In the genomic region with DNA sequence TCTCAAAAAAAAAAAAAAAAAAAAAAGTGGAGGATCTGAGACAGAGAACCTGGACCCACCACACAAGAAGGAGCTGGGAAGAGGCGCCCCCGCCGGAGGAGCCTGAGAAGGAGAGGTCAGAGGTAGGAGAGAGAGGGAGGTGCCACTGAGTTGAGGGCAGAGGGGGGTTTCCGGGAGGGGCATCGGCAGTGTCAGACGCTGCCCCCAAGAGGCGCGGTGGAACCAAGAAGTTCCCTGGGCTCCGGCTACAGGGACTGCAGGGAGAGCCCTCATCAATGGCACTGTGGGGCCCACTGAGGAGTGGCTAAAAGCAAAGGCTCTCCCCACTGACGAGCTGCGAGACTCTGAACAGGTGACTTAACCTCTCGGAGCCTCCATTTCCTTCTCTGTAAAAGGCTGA, we compare ENCODE assay signal across 11 cellular contexts. TPM values are rescaled to one million over a fixed set of nuclear protein-coding genes. Genes with fewer than 3 reads are reported as not detected.
DNase-seq lines count a peak whose midpoint lies in the region; ATAC-seq and TF ChIP-seq lines count a peak whose summit lies in the region.
"Had no signal": no experiment of that assay in that cellular context is flagged by ENCODE, and none has a peak within 500 bp of the region (broad histone marks: within the 10 kb centered on the region; RNA-seq: fewer than 3 reads in every experiment).

No MANE protein-coding gene starts in this region.

- H2AFZ ChIP-seq in GM23338 = peak overlapping the region; percentile 92

- no peaks in the 10 kb centered on the region for H4K20me1 ChIP-seq in GM23338 (replicated peaks; ENCODE audit: insufficient read depth)

- intact Hi-C loops in activated CD4-positive, alpha-beta T cell treated with anti-CD3 and anti-CD28 coated beads for 36 hours (cut with DNase I, micrococcal nuclease) = loop anchor here in 1 of 2 experiments (10.0 kb wide), 1 partner anchor 666 kb away; no protein-coding TSS in a partner anchor

- H3K36me3 Mint-ChIP-seq in GM23338 (ENCODE audit: low read depth) = no peaks in the 10 kb centered on the region
- no peaks in the 10 kb centered on the region for H3K36me3 Mint-ChIP-seq in activated CD4-positive, alpha-beta T cell treated with anti-CD3 and anti-CD28 coated beads for 36 hours (ENCODE audit: low read depth)

- no peaks in the 10 kb centered on the region for H3K79me2 ChIP-seq in GM23338 (replicated peaks; ENCODE audit: insufficient read depth)

- POLR2A ChIA-PET in activated CD4-positive, alpha-beta T cell treated with anti-CD3 and anti-CD28 coated beads for 36 hours (lab: Charles Lee) = no interaction called here

- no peaks in the 10 kb centered on the region for H3K36me3 ChIP-seq in GM23338 (ENCODE audit: insufficient read depth)
- H3K36me3 ChIP-seq in duodenal mucosa (ENCODE audit: control insufficient read depth in 1 of 2, insufficient read depth in 2 of 2, low read length in 2 of 2) = no peaks in the 10 kb centered on the region

- H3K27me3 ChIP-seq in GM23338 (ENCODE audit: insufficient read depth) (no peaks in the 10 kb centered on the region), duodenal mucosa (ENCODE audit: control insufficient read depth in 1 of 2, insufficient read depth in 2 of 2, low read length in 2 of 2) (peaks cover 0 to 4% of the 10 kb centered on the region in 2 donors)

- H3K9me2 ChIP-seq in GM23338 (ENCODE audit: insufficient read depth) = no peaks in the 10 kb centered on the region

- no peaks in the 10 kb centered on the region; the same call in 1 of the 2 replicates for H3K4me1 ChIP-seq in GM23338 (ENCODE audit: insufficient read depth)
- no peaks in the 10 kb centered on the region for H3K4me1 ChIP-seq in duodenal mucosa (ENCODE audit: control insufficient read depth in 1 of 2, insufficient read depth in 2 of 2, low read length in 2 of 2)

- H3K9ac ChIP-seq in duodenal mucosa (ENCODE audit: low read depth in 1 of 2, low read length in 2 of 2) = no peak overlapping the region

- peaks cover 16% of the 10 kb centered on the region for H3K27me3 Mint-ChIP-seq in GM23338 (ENCODE audit: insufficient read depth, low read depth, poor library complexity)
- peaks cover 3% of the 10 kb centered on the region for H3K27me3 Mint-ChIP-seq in activated CD4-positive, alpha-beta T cell treated with anti-CD3 and anti-CD28 coated beads for 36 hours

- H3K9me3 ChIP-seq in duodenal mucosa (ENCODE audit: control insufficient read depth in 1 of 2, low read length in 2 of 2) = no peaks in the 10 kb centered on the region

- H3K4me3 ChIP-seq in GM23338 = no peak overlapping the region
- H3K4me3 ChIP-seq in duodenal mucosa (ENCODE audit: low read depth in 1 of 2, low read length in 2 of 2) = peak overlapping the region; percentile 32 to 43

- H3K4me1 Mint-ChIP-seq in GM23338 = peaks cover 12% of the 10 kb centered on the region
- peaks cover 3% of the 10 kb centered on the region for H3K4me1 Mint-ChIP-seq in activated CD4-positive, alpha-beta T cell treated with anti-CD3 and anti-CD28 coated beads for 36 hours

- H3K27ac ChIP-seq in GM23338 (ENCODE audit: low read depth) (no peak overlapping the region), duodenal mucosa (ENCODE audit: low read depth, low read length) (no peak overlapping the region)

- H3K27ac Mint-ChIP-seq in GM23338 = no peak overlapping the region
- H3K27ac Mint-ChIP-seq in activated CD4-positive, alpha-beta T cell treated with anti-CD3 and anti-CD28 coated beads for 36 hours = no peak overlapping the region

- peak; percentile 43 to 68 for TF ChIP-seq CTCF in GM23338 (conservative IDR thresholded peaks at IDR 0.05; ENCODE audit: low read depth in 2 of 2)

- H3K4me2 ChIP-seq in GM23338 = no peak overlapping the region

- CTCF ChIA-PET in activated CD4-positive, alpha-beta T cell treated with anti-CD3 and anti-CD28 coated beads for 36 hours (lab: Charles Lee) = no interaction called here

- no peak overlapping the region for H3K4me3 Mint-ChIP-seq in GM23338
- H3K4me3 Mint-ChIP-seq in activated CD4-positive, alpha-beta T cell treated with anti-CD3 and anti-CD28 coated beads for 36 hours = peak overlapping the region; percentile 15

- ATAC-seq in GM23338 (peak; percentile 75), HG03565 (IDR thresholded peaks at IDR 0.05; ENCODE audit: unreplicated experiment) (no peak)
- peak; percentile 42 for ATAC-seq in activated CD4-positive, alpha-beta T cell treated with anti-CD3 and anti-CD28 coated beads for 36 hours
- ATAC-seq: sciatic nerve had no signal

- H3F3A ChIP-seq in GM23338 (replicated peaks; ENCODE audit: low read depth) = 0 out of 2 replicates have a peak, but pooled peaks cover 2% of the 10 kb centered on the region

- no peaks in the 10 kb centered on the region for H3K9me3 Mint-ChIP-seq in GM23338
- no peaks in the 10 kb centered on the region for H3K9me3 Mint-ChIP-seq in activated CD4-positive, alpha-beta T cell treated with anti-CD3 and anti-CD28 coated beads for 36 hours (ENCODE audit: low read depth)

- DNase-seq in GM23338 (ENCODE audit: low spot score) (peak; percentile 70), AG20443 (ENCODE audit: low spot score) (no peak), NCI-H1105 (lab: John Stamatoyannopoulos, UW) (no peak), NCI-H2196 treated with DMSO at 0.1 percent for 48 hours (lab: John Stamatoyannopoulos, UW; ENCODE audit: unreplicated experiment) (no peak)
- peak; percentile 49 for DNase-seq in activated CD4-positive, alpha-beta T cell treated with anti-CD3 and anti-CD28 coated beads for 36 hours
- DNase-seq in stimulated activated CD8-positive, alpha-beta memory T cell treated with anti-CD3 and anti-CD28 coated beads, Interleukin-15, amount 100 ng/mL, for 1 hour (ENCODE audit: low read depth) = peak; percentile 29
- DNase-seq: NCI-H526 treated with DMSO at 0.1 percent for 48 hours had no signal

TF ChIP-seq in GM23338, 12 proteins besides CTCF, POLR2A, EP300 and RAD21 (continues in another document):
- TF ChIP-seq ZNF331 (CRISPR knock-in tag; IDR thresholded peaks at IDR 0.05; ENCODE audit: low read depth) = no peak

RNA-seq across cellular contexts. Expression of gene CCDC42, which starts 4.2 kb away (rescaled TPM):
- total RNA-seq in GM23338 (2014; rRNA removed; shearing (Covaris generic)) = not detected in 2 replicates
- not detected in 2 replicates for polyA plus RNA-seq in GM23338 (2016; fragmentation: Nextera tagmentation; extraction: Ambion mirVana)
- under 1 TPM; 0.14 to 0.23 TPM for total RNA-seq in activated CD4-positive, alpha-beta T cell treated with anti-CD3 and anti-CD28 coated beads for 36 hours
- total RNA-seq: glomerular endothelial cell, sciatic nerve had no signal

RNA-seq across cellular contexts. Expression of gene SPDYE4, which starts 17.9 kb away (rescaled TPM):
- not detected in 2 replicates for total RNA-seq in GM23338 (2014; rRNA removed; shearing (Covaris generic))
- not detected in 2 replicates for polyA plus RNA-seq in GM23338 (2016; fragmentation: Nextera tagmentation; extraction: Ambion mirVana)
- not detected for total RNA-seq in activated CD4-positive, alpha-beta T cell treated with anti-CD3 and anti-CD28 coated beads for 36 hours
- total RNA-seq: glomerular endothelial cell, sciatic nerve had no signal

RNA-seq across cellular contexts. Expression of gene MFSD6L, which starts 58.7 kb away (rescaled TPM):
- total RNA-seq in GM23338 (2014; rRNA removed; shearing (Covaris generic)) = 1.9 and 2.8 TPM in 2 replicates
- polyA plus RNA-seq in GM23338 (2016; fragmentation: Nextera tagmentation; extraction: Ambion mirVana) = 0.52 and 1.4 TPM in 2 replicates
- under 1 TPM; 0.07 TPM for total RNA-seq in activated CD4-positive, alpha-beta T cell treated with anti-CD3 and anti-CD28 coated beads for 36 hours
- total RNA-seq: sciatic nerve had no signal

Comparison
In these comparisons a context has a peak if more than half of its experiments do, and no peak if none do; other contexts are left out.
1. DNase-seq: peak in GM23338 (single experiment), activated CD4-positive, alpha-beta T cell treated with anti-CD3 and anti-CD28 coated beads for 36 hours (single experiment) and stimulated activated CD8-positive, alpha-beta memory T cell treated with anti-CD3 and anti-CD28 coated beads, Interleukin-15, amount 100 ng/mL, for 1 hour (single experiment); none in AG20443 (single experiment), NCI-H1105 (single experiment) and NCI-H2196 treated with DMSO at 0.1 percent for 48 hours (single experiment).